Comparison of ENCODE assay signal across 1 cellular context in the genomic region with DNA sequence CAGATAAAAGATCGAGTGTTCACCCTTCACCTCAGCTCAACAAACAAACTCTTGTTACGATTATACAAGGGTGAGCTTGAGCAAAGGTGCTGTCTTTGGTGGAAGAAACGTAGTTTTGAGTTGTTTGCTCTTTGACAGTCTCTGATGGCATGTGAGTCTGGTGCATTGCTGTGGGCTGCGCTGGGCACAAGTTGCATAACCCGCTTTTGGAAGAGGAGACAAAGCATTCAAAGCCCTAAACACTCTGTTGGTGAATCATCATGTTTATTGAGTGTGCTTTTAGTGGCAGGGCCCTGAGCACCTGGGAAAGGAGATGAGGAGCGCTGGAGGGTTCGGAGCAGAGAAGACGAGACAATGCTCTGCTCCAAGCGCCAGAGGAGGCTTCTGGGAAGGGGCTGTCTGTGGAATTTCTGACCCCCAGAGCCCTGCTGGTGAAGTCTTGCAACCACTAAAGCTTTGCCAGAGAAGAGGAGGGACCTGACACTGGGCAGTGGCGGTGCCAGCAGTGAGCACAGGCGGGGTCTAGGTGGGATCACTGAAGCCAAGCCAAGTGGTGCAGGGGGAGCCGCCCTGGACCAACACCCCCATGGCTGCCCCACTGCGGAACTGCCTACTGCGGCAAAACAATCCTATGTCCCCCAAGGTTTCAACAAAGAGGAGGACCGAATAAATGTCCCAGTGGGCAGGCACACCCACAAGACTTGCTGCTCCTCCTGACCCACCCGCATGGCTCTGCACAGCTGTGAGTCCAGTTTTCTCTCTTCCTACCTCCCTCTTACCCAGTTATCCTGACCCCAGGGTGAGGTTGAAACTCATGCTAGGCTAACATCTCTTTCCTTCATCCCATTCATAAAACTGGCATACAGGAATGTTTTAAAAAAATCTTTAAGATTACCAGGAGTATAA.
TF ChIP-seq lines count a peak whose summit lies in the region.

No MANE protein-coding gene starts in this region.

TF ChIP-seq in HepG2, 621 proteins besides CTCF, POLR2A, EP300 and RAD21 (continued from another document and continues in another):
- TF ChIP-seq, protein P1, sequence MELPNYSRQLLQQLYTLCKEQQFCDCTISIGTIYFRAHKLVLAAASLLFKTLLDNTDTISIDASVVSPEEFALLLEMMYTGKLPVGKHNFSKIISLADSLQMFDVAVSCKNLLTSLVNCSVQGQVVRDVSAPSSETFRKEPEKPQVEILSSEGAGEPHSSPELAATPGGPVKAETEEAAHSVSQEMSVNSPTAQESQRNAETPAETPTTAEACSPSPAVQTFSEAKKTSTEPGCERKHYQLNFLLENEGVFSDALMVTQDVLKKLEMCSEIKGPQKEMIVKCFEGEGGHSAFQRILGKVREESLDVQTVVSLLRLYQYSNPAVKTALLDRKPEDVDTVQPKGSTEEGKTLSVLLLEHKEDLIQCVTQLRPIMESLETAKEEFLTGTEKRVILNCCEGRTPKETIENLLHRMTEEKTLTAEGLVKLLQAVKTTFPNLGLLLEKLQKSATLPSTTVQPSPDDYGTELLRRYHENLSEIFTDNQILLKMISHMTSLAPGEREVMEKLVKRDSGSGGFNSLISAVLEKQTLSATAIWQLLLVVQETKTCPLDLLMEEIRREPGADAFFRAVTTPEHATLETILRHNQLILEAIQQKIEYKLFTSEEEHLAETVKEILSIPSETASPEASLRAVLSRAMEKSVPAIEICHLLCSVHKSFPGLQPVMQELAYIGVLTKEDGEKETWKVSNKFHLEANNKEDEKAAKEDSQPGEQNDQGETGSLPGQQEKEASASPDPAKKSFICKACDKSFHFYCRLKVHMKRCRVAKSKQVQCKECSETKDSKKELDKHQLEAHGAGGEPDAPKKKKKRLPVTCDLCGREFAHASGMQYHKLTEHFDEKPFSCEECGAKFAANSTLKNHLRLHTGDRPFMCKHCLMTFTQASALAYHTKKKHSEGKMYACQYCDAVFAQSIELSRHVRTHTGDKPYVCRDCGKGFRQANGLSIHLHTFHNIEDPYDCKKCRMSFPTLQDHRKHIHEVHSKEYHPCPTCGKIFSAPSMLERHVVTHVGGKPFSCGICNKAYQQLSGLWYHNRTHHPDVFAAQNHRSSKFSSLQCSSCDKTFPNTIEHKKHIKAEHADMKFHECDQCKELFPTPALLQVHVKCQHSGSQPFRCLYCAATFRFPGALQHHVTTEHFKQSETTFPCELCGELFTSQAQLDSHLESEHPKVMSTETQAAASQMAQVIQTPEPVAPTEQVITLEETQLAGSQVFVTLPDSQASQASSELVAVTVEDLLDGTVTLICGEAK (IDR thresholded peaks at IDR 0.05): no peak
- TF ChIP-seq, protein P1 (CRISPR knock-in tag; IDR thresholded peaks at IDR 0.05): no peak
- no peak for TF ChIP-seq XBP1 (CRISPR knock-in tag; IDR thresholded peaks at IDR 0.05)
- TF ChIP-seq, protein P2, sequence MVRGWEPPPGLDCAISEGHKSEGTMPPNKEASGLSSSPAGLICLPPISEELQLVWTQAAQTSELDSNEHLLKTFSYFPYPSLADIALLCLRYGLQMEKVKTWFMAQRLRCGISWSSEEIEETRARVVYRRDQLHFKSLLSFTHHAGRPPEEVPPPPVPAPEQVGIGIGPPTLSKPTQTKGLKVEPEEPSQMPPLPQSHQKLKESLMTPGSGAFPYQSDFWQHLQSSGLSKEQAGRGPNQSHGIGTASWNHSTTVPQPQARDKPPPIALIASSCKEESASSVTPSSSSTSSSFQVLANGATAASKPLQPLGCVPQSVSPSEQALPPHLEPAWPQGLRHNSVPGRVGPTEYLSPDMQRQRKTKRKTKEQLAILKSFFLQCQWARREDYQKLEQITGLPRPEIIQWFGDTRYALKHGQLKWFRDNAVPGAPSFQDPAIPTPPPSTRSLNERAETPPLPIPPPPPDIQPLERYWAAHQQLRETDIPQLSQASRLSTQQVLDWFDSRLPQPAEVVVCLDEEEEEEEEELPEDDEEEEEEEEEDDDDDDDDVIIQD (CRISPR knock-in tag; IDR thresholded peaks at IDR 0.05; ENCODE audit: low read depth): no peak
- TF ChIP-seq U2AF2 (IDR thresholded peaks at IDR 0.05; ENCODE audit: low read depth, low read length): no peak
- TF ChIP-seq POLR2AphosphoS5 (IDR thresholded peaks at IDR 0.05; ENCODE audit: low read depth, low read length): no peak
- TF ChIP-seq, protein P3, sequence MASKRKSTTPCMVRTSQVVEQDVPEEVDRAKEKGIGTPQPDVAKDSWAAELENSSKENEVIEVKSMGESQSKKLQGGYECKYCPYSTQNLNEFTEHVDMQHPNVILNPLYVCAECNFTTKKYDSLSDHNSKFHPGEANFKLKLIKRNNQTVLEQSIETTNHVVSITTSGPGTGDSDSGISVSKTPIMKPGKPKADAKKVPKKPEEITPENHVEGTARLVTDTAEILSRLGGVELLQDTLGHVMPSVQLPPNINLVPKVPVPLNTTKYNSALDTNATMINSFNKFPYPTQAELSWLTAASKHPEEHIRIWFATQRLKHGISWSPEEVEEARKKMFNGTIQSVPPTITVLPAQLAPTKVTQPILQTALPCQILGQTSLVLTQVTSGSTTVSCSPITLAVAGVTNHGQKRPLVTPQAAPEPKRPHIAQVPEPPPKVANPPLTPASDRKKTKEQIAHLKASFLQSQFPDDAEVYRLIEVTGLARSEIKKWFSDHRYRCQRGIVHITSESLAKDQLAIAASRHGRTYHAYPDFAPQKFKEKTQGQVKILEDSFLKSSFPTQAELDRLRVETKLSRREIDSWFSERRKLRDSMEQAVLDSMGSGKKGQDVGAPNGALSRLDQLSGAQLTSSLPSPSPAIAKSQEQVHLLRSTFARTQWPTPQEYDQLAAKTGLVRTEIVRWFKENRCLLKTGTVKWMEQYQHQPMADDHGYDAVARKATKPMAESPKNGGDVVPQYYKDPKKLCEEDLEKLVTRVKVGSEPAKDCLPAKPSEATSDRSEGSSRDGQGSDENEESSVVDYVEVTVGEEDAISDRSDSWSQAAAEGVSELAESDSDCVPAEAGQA (IDR thresholded peaks at IDR 0.05; ENCODE audit: low read depth): no peak
- TF ChIP-seq, protein P3 (CRISPR knock-in tag; IDR thresholded peaks at IDR 0.05; ENCODE audit: borderline replicate concordance): no peak
- TF ChIP-seq HMG20B (CRISPR knock-in tag; conservative IDR thresholded peaks at IDR 0.05): no peak
- TF ChIP-seq RFXANK (CRISPR knock-in tag; IDR thresholded peaks at IDR 0.05): no peak
- TF ChIP-seq SOX5 (CRISPR knock-in tag; IDR thresholded peaks at IDR 0.05; ENCODE audit: borderline replicate concordance): peak; percentile 88
- TF ChIP-seq, protein P4, sequence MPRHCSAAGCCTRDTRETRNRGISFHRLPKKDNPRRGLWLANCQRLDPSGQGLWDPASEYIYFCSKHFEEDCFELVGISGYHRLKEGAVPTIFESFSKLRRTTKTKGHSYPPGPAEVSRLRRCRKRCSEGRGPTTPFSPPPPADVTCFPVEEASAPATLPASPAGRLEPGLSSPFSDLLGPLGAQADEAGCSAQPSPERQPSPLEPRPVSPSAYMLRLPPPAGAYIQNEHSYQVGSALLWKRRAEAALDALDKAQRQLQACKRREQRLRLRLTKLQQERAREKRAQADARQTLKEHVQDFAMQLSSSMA (CRISPR knock-in tag; IDR thresholded peaks at IDR 0.05): no peak
- TF ChIP-seq CCDC6 (CRISPR knock-in tag; IDR thresholded peaks at IDR 0.05): no peak
- TF ChIP-seq, protein P5, sequence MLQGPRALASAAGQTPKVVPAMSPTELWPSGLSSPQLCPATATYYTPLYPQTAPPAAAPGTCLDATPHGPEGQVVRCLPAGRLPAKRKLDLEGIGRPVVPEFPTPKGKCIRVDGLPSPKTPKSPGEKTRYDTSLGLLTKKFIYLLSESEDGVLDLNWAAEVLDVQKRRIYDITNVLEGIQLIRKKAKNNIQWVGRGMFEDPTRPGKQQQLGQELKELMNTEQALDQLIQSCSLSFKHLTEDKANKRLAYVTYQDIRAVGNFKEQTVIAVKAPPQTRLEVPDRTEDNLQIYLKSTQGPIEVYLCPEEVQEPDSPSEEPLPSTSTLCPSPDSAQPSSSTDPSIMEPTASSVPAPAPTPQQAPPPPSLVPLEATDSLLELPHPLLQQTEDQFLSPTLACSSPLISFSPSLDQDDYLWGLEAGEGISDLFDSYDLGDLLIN (CRISPR knock-in tag; IDR thresholded peaks at IDR 0.05; ENCODE audit: borderline replicate concordance): no peak
- TF ChIP-seq, protein P6, sequence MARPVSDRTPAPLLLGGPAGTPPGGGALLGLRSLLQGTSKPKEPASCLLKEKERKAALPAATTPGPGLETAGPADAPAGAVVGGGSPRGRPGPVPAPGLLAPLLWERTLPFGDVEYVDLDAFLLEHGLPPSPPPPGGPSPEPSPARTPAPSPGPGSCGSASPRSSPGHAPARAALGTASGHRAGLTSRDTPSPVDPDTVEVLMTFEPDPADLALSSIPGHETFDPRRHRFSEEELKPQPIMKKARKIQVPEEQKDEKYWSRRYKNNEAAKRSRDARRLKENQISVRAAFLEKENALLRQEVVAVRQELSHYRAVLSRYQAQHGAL (CRISPR knock-in tag; IDR thresholded peaks at IDR 0.05; ENCODE audit: not compliant biosample characterization): no peak
- no peak for TF ChIP-seq ZFP36 (IDR thresholded peaks at IDR 0.05; ENCODE audit: borderline replicate concordance, low read depth, low read length, partially characterized antibody)
- TF ChIP-seq, protein P7, sequence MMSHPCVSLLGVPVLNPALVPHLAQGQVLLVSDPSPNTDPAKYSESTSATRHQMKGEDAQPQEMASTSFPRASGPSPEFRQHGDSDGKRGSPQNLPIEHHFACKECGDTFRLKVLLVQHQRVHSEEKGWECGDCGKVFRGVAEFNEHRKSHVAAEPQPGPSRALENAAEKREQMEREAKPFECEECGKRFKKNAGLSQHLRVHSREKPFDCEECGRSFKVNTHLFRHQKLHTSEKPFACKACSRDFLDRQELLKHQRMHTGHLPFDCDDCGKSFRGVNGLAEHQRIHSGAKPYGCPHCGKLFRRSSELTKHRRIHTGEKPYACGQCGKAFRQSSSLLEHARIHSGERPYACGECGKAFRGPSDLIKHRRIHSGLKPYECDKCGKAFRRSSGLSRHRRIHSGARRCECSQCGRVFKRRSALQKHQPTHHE (CRISPR knock-in tag; IDR thresholded peaks at IDR 0.05; ENCODE audit: borderline replicate concordance): no peak
- TF ChIP-seq, protein P8, sequence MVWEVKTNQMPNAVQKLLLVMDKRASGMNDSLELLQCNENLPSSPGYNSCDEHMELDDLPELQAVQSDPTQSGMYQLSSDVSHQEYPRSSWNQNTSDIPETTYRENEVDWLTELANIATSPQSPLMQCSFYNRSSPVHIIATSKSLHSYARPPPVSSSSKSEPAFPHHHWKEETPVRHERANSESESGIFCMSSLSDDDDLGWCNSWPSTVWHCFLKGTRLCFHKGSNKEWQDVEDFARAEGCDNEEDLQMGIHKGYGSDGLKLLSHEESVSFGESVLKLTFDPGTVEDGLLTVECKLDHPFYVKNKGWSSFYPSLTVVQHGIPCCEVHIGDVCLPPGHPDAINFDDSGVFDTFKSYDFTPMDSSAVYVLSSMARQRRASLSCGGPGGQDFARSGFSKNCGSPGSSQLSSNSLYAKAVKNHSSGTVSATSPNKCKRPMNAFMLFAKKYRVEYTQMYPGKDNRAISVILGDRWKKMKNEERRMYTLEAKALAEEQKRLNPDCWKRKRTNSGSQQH (CRISPR knock-in tag; IDR thresholded peaks at IDR 0.05; ENCODE audit: low read depth): no peak
- TF ChIP-seq, protein P9, sequence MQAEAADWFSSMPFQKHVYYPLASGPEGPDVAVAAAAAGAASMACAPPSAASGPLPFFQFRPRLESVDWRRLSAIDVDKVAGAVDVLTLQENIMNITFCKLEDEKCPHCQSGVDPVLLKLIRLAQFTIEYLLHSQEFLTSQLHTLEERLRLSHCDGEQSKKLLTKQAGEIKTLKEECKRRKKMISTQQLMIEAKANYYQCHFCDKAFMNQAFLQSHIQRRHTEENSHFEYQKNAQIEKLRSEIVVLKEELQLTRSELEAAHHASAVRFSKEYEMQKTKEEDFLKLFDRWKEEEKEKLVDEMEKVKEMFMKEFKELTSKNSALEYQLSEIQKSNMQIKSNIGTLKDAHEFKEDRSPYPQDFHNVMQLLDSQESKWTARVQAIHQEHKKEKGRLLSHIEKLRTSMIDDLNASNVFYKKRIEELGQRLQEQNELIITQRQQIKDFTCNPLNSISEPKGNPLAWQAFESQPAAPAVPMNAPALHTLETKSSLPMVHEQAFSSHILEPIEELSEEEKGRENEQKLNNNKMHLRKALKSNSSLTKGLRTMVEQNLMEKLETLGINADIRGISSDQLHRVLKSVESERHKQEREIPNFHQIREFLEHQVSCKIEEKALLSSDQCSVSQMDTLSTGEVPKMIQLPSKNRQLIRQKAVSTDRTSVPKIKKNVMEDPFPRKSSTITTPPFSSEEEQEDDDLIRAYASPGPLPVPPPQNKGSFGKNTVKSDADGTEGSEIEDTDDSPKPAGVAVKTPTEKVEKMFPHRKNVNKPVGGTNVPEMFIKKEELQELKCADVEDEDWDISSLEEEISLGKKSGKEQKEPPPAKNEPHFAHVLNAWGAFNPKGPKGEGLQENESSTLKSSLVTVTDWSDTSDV (CRISPR knock-in tag; IDR thresholded peaks at IDR 0.05): no peak
- no peak for TF ChIP-seq ZNF589 (CRISPR knock-in tag; conservative IDR thresholded peaks at IDR 0.05)
